ENCODE assay signal across 1 cellular context in the genomic region with DNA sequence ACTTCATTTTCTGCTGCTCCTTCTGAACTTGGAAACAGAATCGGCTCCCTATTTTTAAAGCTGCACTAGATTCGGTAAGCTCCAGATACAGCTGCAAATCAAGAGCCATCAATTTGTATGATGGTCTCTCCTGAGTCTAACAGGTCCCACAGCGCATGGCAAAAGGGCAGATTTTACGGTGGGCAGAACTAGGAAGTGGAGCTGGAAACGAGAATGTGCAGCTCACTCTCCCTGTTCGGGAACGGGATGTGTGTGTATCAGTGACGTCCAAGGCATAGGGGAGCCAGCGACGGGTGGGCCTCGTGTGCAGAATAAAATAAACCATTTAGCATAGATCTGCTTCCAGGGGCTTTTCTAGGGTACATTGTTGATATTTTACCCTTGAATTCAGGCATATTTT.
TF ChIP-seq lines count a peak whose summit lies in the region.

No MANE protein-coding gene starts in this region.

TF ChIP-seq in IMR-90, 13 proteins besides CTCF, POLR2A, EP300 and RAD21 (continued from another document):
- TF ChIP-seq RFX5 (IDR thresholded peaks at IDR 0.05; ENCODE audit: low read depth, low read length) (no peak), MAZ (IDR thresholded peaks at IDR 0.05; ENCODE audit: borderline replicate concordance, low read depth, low read length) (no peak)
